Comparison of ENCODE assay signal across 1 cellular context in genomic region chr18:62324917-62325805, GRCh38.
TF ChIP-seq lines count a peak whose summit lies in the region.

Gene TNFRSF11A (plus strand): TSS chr18:62325310. CDS start chr18:62325353, 43 bp downstream.

TF ChIP-seq in A549, 52 proteins besides CTCF, POLR2A, EP300 and RAD21 (continued from another document):
- TF ChIP-seq REST (IDR thresholded peaks at IDR 0.05) = no peak
- TF ChIP-seq RNF2 (IDR thresholded peaks at IDR 0.05; ENCODE audit: borderline replicate concordance, low read depth) = peak; percentile 81; the same call in 1 of the 2 replicates
- TF ChIP-seq NR3C1 (IDR thresholded peaks at IDR 0.05) = no peak
- 0 out of 3 replicates have a peak, but pooled peaks have one; percentile 47 for TF ChIP-seq BCL3 (IDR thresholded peaks at IDR 0.05)
- no peak for TF ChIP-seq RCOR1 (IDR thresholded peaks at IDR 0.05; ENCODE audit: low read depth, low read length)
- TF ChIP-seq ZFP36 (IDR thresholded peaks at IDR 0.05; ENCODE audit: borderline replicate concordance, partially characterized antibody) = no peak
